Comparison of ENCODE assay signal across 12 cellular contexts in the genomic region with DNA sequence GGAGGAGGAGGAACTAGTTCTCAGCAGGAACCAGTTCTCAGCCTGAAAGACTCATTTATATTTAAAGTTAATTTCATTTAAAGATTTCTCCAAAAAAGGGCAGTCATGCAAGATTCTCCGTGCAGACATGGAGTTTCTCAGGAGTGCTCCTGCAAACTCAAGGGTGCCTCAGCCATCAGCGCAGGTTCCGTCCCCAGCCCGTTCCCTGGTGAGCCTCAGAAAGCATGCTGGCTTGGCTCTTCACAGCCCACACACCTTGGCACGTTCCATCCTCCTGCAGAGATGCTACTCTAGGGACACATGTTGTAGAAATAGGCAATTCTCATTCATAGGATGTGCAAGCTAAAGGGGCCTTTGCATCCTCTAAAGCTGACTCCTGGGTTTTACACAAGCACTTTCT.
"Had no signal": no experiment of that assay in that cellular context is flagged by ENCODE, and none has a peak within 500 bp of the region (broad histone marks: within the 10 kb centered on the region; RNA-seq: fewer than 3 reads in every experiment).

No MANE protein-coding gene starts in this region.

- H3K36me3 ChIP-seq: gastroesophageal sphincter, upper lobe of left lung had no signal

- H3K27me3 Mint-ChIP-seq: activated T-helper 17 cell treated with anti-CD3 and anti-CD28 coated beads, Interleukin-2, amount 50 U/mL, for 72 hours; stimulated activated naive CD8-positive, alpha-beta T cell treated with anti-CD3 and anti-CD28 coated beads, Interleukin-15, Interleukin-2, amounts not matched to agents 100 ng/mL and 50 ng/mL, for 24 hours; T-helper 17 cell had no signal

- H3K9me3 ChIP-seq: gastroesophageal sphincter, upper lobe of left lung had no signal

- H3K27ac ChIP-seq: gastroesophageal sphincter, upper lobe of left lung had no signal

- H3K27ac Mint-ChIP-seq: activated T-helper 17 cell treated with anti-CD3 and anti-CD28 coated beads, Interleukin-2, amount 50 U/mL, for 72 hours; natural killer cell; stimulated activated naive CD8-positive, alpha-beta T cell treated with anti-CD3 and anti-CD28 coated beads, Interleukin-15, Interleukin-2, amounts not matched to agents 100 ng/mL and 50 ng/mL, for 24 hours; T-helper 17 cell had no signal

- H3K27me3 ChIP-seq: gastroesophageal sphincter, upper lobe of left lung had no signal

- DNase-seq: activated CD4-positive, alpha-beta T cell treated with anti-CD3 and anti-CD28 coated beads, Interleukin-2, amount 50 U/mL, for 1 hour; activated naive CD4-positive, alpha-beta T cell treated with Interleukin-2 at 50 U/mL for 16 hours; dermis blood vessel endothelial cell; erythroblast; mesenchymal stem cell; natural killer cell; nucleus accumbens; T-helper 17 cell; upper lobe of left lung had no signal

- H3K4me3 ChIP-seq: gastroesophageal sphincter, upper lobe of left lung had no signal

- H3K4me3 Mint-ChIP-seq: activated T-helper 17 cell treated with anti-CD3 and anti-CD28 coated beads, Interleukin-2, amount 50 U/mL, for 72 hours; natural killer cell; stimulated activated naive CD8-positive, alpha-beta T cell treated with anti-CD3 and anti-CD28 coated beads, Interleukin-15, Interleukin-2, amounts not matched to agents 100 ng/mL and 50 ng/mL, for 24 hours had no signal

- ATAC-seq: activated T-helper 17 cell treated with anti-CD3 and anti-CD28 coated beads, Interleukin-2, amount 50 U/mL, for 72 hours; gastroesophageal sphincter; natural killer cell; T-helper 17 cell had no signal

- H3K36me3 Mint-ChIP-seq: natural killer cell had no signal

- H3K9me3 Mint-ChIP-seq: activated T-helper 17 cell treated with anti-CD3 and anti-CD28 coated beads, Interleukin-2, amount 50 U/mL, for 72 hours; natural killer cell; stimulated activated naive CD8-positive, alpha-beta T cell treated with anti-CD3 and anti-CD28 coated beads, Interleukin-15, Interleukin-2, amounts not matched to agents 100 ng/mL and 50 ng/mL, for 24 hours had no signal
